15 cellular contexts compared by ENCODE assay signal in genomic region chr10:121558246-121558645, GRCh38. TPM values are rescaled to one million over a fixed set of nuclear protein-coding genes. Genes with fewer than 3 reads are reported as not detected.
DNase-seq lines count a peak whose midpoint lies in the region; ATAC-seq and TF ChIP-seq lines count a peak whose summit lies in the region.
"Had no signal": no experiment of that assay in that cellular context is flagged by ENCODE, and none has a peak within 500 bp of the region (broad histone marks: within the 10 kb centered on the region; RNA-seq: fewer than 3 reads in every experiment).

No MANE protein-coding gene starts in this region.

- peaks cover 70% of the 10 kb centered on the region for H3K4me1 Mint-ChIP-seq in GM23338

- TF ChIP-seq POLR2A in testis (IDR thresholded peaks at IDR 0.05): no peak

- H3K9me2 ChIP-seq in GM23338 (ENCODE audit: insufficient read depth): no peaks in the 10 kb centered on the region
- H3K9me2 ChIP-seq in MM.1S (replicated peaks; ENCODE audit: insufficient read depth, low read length): no peaks in the 10 kb centered on the region

- H3K4me3 ChIP-seq in GM23338 (no peak overlapping the region), MM.1S (ENCODE audit: low read length) (no peak overlapping the region), testis (no peak overlapping the region)
- H3K4me3 ChIP-seq: BLaER1 treated with 17β-estradiol and CSF1 and Interleukin-3, amounts not matched to agents 10 nM and 100 nM had no signal

- H3K4me1 ChIP-seq in GM23338 (ENCODE audit: insufficient read depth) (peaks cover 44% of the 10 kb centered on the region), MM.1S (ENCODE audit: low read length) (peaks cover 20% of the 10 kb centered on the region), testis (peaks cover 6% of the 10 kb centered on the region)

- no peaks in the 10 kb centered on the region for H3K27me3 ChIP-seq in GM23338 (ENCODE audit: insufficient read depth)
- no peaks in the 10 kb centered on the region for H3K27me3 ChIP-seq in MM.1S (replicated peaks; ENCODE audit: insufficient read depth, low read length)
- H3K27me3 ChIP-seq in testis: no peaks in the 10 kb centered on the region

- H3F3A ChIP-seq in GM23338 (replicated peaks; ENCODE audit: low read depth) (0 out of 2 replicates have a peak, but pooled peaks cover 4% of the 10 kb centered on the region), MM.1S (ENCODE audit: insufficient read depth, low read length) (no peaks in the 10 kb centered on the region)

- WGBS in testis, 2 donors: 83 to 86% methylated on average over 3 of the region's 3 CpGs

- H3K36me3 ChIP-seq in GM23338 (ENCODE audit: insufficient read depth) (peaks cover 5% of the 10 kb centered on the region; the same call in 1 of the 2 replicates), MM.1S (replicated peaks; ENCODE audit: insufficient read depth, low read length) (no peaks in the 10 kb centered on the region), testis (ENCODE audit: low read depth, missing control alignments) (no peaks in the 10 kb centered on the region)
- H3K36me3 ChIP-seq: BLaER1 treated with 17β-estradiol and CSF1 and Interleukin-3, amounts not matched to agents 10 nM and 100 nM had no signal

- H3K36me3 Mint-ChIP-seq in GM23338 (ENCODE audit: low read depth): peaks cover 43% of the 10 kb centered on the region

- H4K20me1 ChIP-seq in GM23338 (replicated peaks; ENCODE audit: insufficient read depth): peaks cover 67% of the 10 kb centered on the region
- H4K20me1 ChIP-seq in MM.1S (ENCODE audit: insufficient read depth, low read length): no peaks in the 10 kb centered on the region

- ATAC-seq in GM23338 (no peak), GM19035 (IDR thresholded peaks at IDR 0.05; ENCODE audit: unreplicated experiment) (no peak)

- no peak overlapping the region for H3K9ac ChIP-seq in MM.1S (ENCODE audit: low read length)
- H3K9ac ChIP-seq: BLaER1 treated with 17β-estradiol and CSF1 and Interleukin-3, amounts not matched to agents 10 nM and 100 nM had no signal

- H3K4me3 Mint-ChIP-seq in GM23338: no peak overlapping the region
- H3K4me3 Mint-ChIP-seq: CD4-positive, alpha-beta T cell had no signal

- H3K27ac ChIP-seq in GM23338 (ENCODE audit: low read depth): peak overlapping the region; percentile 18; the same call in 1 of the 2 replicates
- 0 out of 2 replicates have a peak overlapping the region, but pooled peaks have one; percentile 7 for H3K27ac ChIP-seq in MM.1S (ENCODE audit: low read length)
- H3K27ac ChIP-seq in cingulate gyrus (ENCODE audit: low read depth, low read length): peak overlapping the region; percentile 16
- peak overlapping the region; percentile 59 for H3K27ac ChIP-seq in substantia nigra (ENCODE audit: low read depth, low read length, poor library complexity, severe bottlenecking)
- no peak overlapping the region for H3K27ac ChIP-seq in testis
- H3K27ac ChIP-seq: BLaER1 treated with 17β-estradiol and CSF1 and Interleukin-3, amounts not matched to agents 10 nM and 100 nM had no signal

- TF ChIP-seq CTCF in GM23338 (conservative IDR thresholded peaks at IDR 0.05; ENCODE audit: low read depth in 2 of 2) (no peak), MM.1S (IDR thresholded peaks at IDR 0.05; ENCODE audit: low read length) (no peak), testis (IDR thresholded peaks at IDR 0.05) (no peak)

- no peak for DNase-seq in GM23338 (ENCODE audit: low spot score)
- peak; percentile 7 for DNase-seq in MM.1S
- peak in 1 of 49 donors; percentile 51 for DNase-seq in substantia nigra (lab: John Stamatoyannopoulos, UW)
- no peak for DNase-seq in C1 segment of cervical spinal cord (lab: John Stamatoyannopoulos, UW)
- DNase-seq in testis: no peak
- no peak for DNase-seq in H4 (ENCODE audit: low spot score)
- DNase-seq: ACHN; Calu3; CD4-positive, alpha-beta T cell; DMS 273 treated with DMSO at 0.1 percent for 48 hours; HCEC 1CT had no signal

- H2AFZ ChIP-seq in GM23338 (no peak overlapping the region), MM.1S (ENCODE audit: low read length) (no peak overlapping the region)

- peaks cover 3% of the 10 kb centered on the region for H3K27me3 Mint-ChIP-seq in GM23338 (ENCODE audit: insufficient read depth, low read depth, poor library complexity)
- H3K27me3 Mint-ChIP-seq: CD4-positive, alpha-beta T cell had no signal

- intact Hi-C loops in testis (cut with DNase I; ENCODE audit: low total_unique reads): no loop called here

- no peak overlapping the region for H3K4me2 ChIP-seq in GM23338
- peak overlapping the region; percentile 22 for H3K4me2 ChIP-seq in MM.1S (ENCODE audit: low read depth, low read length)
- H3K4me2 ChIP-seq: BLaER1 treated with 17β-estradiol and CSF1 and Interleukin-3, amounts not matched to agents 10 nM and 100 nM had no signal

- H3K27ac Mint-ChIP-seq in GM23338: no peak overlapping the region; the same call in 1 of the 2 replicates
- H3K27ac Mint-ChIP-seq: CD4-positive, alpha-beta T cell had no signal

- H3K9me3 ChIP-seq in MM.1S (replicated peaks; ENCODE audit: insufficient read depth, low read length): no peaks in the 10 kb centered on the region
- H3K9me3 ChIP-seq in testis: no peaks in the 10 kb centered on the region
- H3K9me3 ChIP-seq: BLaER1 treated with 17β-estradiol and CSF1 and Interleukin-3, amounts not matched to agents 10 nM and 100 nM had no signal

- H3K9me3 Mint-ChIP-seq in GM23338: no peaks in the 10 kb centered on the region
- H3K9me3 Mint-ChIP-seq: CD4-positive, alpha-beta T cell had no signal

- H3K79me2 ChIP-seq in GM23338 (replicated peaks; ENCODE audit: insufficient read depth) (peaks cover 99% of the 10 kb centered on the region), MM.1S (ENCODE audit: low read length) (no peaks in the 10 kb centered on the region)

TF ChIP-seq in GM23338, 12 proteins besides CTCF, POLR2A, EP300 and RAD21 (continues in another document):
- no peak for TF ChIP-seq EZH2phosphoT487 (IDR thresholded peaks at IDR 0.05; ENCODE audit: unreplicated experiment)
- TF ChIP-seq ZNF114 (CRISPR knock-in tag; IDR thresholded peaks at IDR 0.05): no peak
- TF ChIP-seq CREB1 (CRISPR knock-in tag; IDR thresholded peaks at IDR 0.05; ENCODE audit: low read depth): no peak
- TF ChIP-seq, protein P1, sequence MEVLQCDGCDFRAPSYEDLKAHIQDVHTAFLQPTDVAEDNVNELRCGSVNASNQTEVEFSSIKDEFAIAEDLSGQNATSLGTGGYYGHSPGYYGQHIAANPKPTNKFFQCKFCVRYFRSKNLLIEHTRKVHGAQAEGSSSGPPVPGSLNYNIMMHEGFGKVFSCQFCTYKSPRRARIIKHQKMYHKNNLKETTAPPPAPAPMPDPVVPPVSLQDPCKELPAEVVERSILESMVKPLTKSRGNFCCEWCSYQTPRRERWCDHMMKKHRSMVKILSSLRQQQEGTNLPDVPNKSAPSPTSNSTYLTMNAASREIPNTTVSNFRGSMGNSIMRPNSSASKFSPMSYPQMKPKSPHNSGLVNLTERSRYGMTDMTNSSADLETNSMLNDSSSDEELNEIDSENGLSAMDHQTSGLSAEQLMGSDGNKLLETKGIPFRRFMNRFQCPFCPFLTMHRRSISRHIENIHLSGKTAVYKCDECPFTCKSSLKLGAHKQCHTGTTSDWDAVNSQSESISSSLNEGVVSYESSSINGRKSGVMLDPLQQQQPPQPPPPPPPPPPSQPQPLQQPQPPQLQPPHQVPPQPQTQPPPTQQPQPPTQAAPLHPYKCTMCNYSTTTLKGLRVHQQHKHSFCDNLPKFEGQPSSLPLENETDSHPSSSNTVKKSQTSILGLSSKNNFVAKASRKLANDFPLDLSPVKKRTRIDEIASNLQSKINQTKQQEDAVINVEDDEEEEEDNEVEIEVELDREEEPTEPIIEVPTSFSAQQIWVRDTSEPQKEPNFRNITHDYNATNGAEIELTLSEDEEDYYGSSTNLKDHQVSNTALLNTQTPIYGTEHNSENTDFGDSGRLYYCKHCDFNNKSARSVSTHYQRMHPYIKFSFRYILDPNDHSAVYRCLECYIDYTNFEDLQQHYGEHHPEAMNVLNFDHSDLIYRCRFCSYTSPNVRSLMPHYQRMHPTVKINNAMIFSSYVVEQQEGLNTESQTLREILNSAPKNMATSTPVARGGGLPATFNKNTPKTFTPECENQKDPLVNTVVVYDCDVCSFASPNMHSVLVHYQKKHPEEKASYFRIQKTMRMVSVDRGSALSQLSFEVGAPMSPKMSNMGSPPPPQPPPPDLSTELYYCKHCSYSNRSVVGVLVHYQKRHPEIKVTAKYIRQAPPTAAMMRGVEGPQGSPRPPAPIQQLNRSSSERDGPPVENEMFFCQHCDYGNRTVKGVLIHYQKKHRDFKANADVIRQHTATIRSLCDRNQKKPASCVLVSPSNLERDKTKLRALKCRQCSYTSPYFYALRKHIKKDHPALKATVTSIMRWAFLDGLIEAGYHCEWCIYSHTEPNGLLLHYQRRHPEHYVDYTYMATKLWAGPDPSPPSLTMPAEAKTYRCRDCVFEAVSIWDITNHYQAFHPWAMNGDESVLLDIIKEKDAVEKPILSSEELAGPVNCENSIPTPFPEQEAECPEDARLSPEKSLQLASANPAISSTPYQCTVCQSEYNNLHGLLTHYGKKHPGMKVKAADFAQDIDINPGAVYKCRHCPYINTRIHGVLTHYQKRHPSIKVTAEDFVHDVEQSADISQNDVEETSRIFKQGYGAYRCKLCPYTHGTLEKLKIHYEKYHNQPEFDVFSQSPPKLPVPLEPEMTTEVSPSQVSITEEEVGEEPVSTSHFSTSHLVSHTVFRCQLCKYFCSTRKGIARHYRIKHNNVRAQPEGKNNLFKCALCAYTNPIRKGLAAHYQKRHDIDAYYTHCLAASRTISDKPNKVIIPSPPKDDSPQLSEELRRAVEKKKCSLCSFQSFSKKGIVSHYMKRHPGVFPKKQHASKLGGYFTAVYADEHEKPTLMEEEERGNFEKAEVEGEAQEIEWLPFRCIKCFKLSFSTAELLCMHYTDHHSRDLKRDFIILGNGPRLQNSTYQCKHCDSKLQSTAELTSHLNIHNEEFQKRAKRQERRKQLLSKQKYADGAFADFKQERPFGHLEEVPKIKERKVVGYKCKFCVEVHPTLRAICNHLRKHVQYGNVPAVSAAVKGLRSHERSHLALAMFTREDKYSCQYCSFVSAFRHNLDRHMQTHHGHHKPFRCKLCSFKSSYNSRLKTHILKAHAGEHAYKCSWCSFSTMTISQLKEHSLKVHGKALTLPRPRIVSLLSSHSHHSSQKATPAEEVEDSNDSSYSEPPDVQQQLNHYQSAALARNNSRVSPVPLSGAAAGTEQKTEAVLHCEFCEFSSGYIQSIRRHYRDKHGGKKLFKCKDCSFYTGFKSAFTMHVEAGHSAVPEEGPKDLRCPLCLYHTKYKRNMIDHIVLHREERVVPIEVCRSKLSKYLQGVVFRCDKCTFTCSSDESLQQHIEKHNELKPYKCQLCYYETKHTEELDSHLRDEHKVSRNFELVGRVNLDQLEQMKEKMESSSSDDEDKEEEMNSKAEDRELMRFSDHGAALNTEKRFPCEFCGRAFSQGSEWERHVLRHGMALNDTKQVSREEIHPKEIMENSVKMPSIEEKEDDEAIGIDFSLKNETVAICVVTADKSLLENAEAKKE (CRISPR knock-in tag; IDR thresholded peaks at IDR 0.05): no peak
- no peak for TF ChIP-seq STAT1 (IDR thresholded peaks at IDR 0.05; ENCODE audit: unreplicated experiment)
- TF ChIP-seq JUNB (IDR thresholded peaks at IDR 0.05; ENCODE audit: unreplicated experiment): no peak

RNA-seq across cellular contexts. Expression of gene FGFR2, which starts 40.0 kb away (rescaled TPM):
- total RNA-seq in GM23338 (2014; rRNA removed; shearing (Covaris generic)): 82.5 and 106 TPM in 2 replicates
- polyA plus RNA-seq in GM23338 (2016; fragmentation: Nextera tagmentation; extraction: Ambion mirVana): 31.1 and 32.3 TPM in 2 replicates
- total RNA-seq in testis: 10 to 100 TPM; 23.4 to 28.9 TPM
- polyA plus RNA-seq in testis (ENCODE audit: insufficient read depth, low read depth, low replicate concordance): 23.2 TPM
- 3.7 and 5.0 TPM in 2 replicates for total RNA-seq in H4 (2014; rRNA removed; shearing (Covaris generic))
- total RNA-seq: A172 had no signal

Comparison
In these comparisons a context has a peak if more than half of its experiments do, and no peak if none do; other contexts are left out.
1. H3K27ac ChIP-seq: peak in GM23338 (single experiment), MM.1S (single experiment), cingulate gyrus (single experiment) and substantia nigra (single experiment); none in testis (0 of 2).